ENCODE assay signal across 28 cellular contexts in the genomic region with DNA sequence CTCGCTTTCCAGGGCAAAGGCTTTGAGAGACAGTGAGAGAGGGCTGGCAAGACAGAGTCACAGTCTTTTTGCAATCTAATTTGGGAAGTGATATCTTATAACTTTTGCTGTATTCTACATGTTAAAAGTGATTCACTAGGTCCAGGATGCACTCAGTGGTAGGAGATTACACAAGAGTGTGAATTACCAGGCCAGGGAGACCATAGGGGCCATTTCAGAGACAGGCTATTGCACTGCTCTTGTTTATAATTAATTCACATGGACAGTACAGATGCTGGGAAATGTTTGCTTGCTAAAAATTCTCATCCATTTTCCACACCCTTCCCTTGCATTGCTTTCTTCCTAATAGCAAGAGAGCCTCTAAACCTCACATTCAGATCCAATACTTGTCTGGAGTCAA.
"Had no signal": no experiment of that assay in that cellular context is flagged by ENCODE, and none has a peak within 500 bp of the region (broad histone marks: within the 10 kb centered on the region; RNA-seq: fewer than 3 reads in every experiment).

No MANE protein-coding gene starts in this region.

- DNase-seq: dorsolateral prefrontal cortex; effector CD4-positive, alpha-beta T cell; foreskin keratinocyte; heart left ventricle; islet precursor cell; kidney glomerular epithelial cell; left colon; left ventricle myocardium superior; lower lobe of right lung; mucosa of descending colon; naive B cell; pancreas; right lobe of liver; small intestine; stimulated activated CD4-positive, alpha-beta T cell treated with anti-CD3 and anti-CD28 coated beads, Interleukin-15, amount 100 ng/mL, for 24 hours; stimulated activated CD4-positive, alpha-beta T cell treated with anti-CD3 and anti-CD28 coated beads, Interleukin-2, amount 100 ng/mL, for 48 hours; stimulated activated naive B cell treated with anti-CD40 and anti-IgM and Interleukin-4, amounts not matched to agents 10 μg/mL and 1 μg/mL and 100 μg/mL, for 72 hours; upper lobe of left lung had no signal

- H3K9me3 Mint-ChIP-seq: natural killer cell treated with Interleukin-12 subunit alpha and Interleukin-12 subunit beta and Interleukin-15 and Interleukin-18, amount 100 ng/mL, for 72 hours had no signal

- H3K79me2 ChIP-seq: hepatocyte had no signal

- H3K4me2 ChIP-seq: hepatocyte had no signal

- H3K4me3 ChIP-seq: dorsolateral prefrontal cortex, gastroesophageal sphincter, heart left ventricle, hepatocyte, lower lobe of right lung, mucosa of descending colon, pancreas, right lobe of liver, thoracic aorta, tibial nerve, upper lobe of left lung had no signal

- H3K27ac Mint-ChIP-seq: memory B cell; mesothelial cell of epicardium; natural killer cell treated with Interleukin-12 subunit alpha and Interleukin-12 subunit beta and Interleukin-15 and Interleukin-18, amount 100 ng/mL, for 72 hours; stimulated activated naive B cell treated with anti-CD40 and anti-IgM and Interleukin-4, amounts not matched to agents 10 μg/mL and 1 μg/mL and 100 μg/mL, for 72 hours; stimulated activated naive CD8-positive, alpha-beta T cell treated with anti-CD3 and anti-CD28 coated beads, Interleukin-15, Interleukin-2, amounts not matched to agents 100 ng/mL and 50 ng/mL, for 24 hours had no signal

- H3K27me3 Mint-ChIP-seq: stimulated activated naive B cell treated with anti-CD40 and anti-IgM and Interleukin-4, amounts not matched to agents 10 μg/mL and 1 μg/mL and 100 μg/mL, for 72 hours; stimulated activated naive CD8-positive, alpha-beta T cell treated with anti-CD3 and anti-CD28 coated beads, Interleukin-15, Interleukin-2, amounts not matched to agents 100 ng/mL and 50 ng/mL, for 24 hours had no signal

- H2AFZ ChIP-seq: hepatocyte had no signal

- H3K27me3 ChIP-seq: dorsolateral prefrontal cortex, gastroesophageal sphincter, heart left ventricle, hepatocyte, neutrophil, pancreas, right lobe of liver, tibial nerve, upper lobe of left lung had no signal

- H3K27ac ChIP-seq: dorsolateral prefrontal cortex, foreskin keratinocyte, gastroesophageal sphincter, heart left ventricle, hepatocyte, lower lobe of right lung, neutrophil, pancreas, right lobe of liver, thoracic aorta, tibial nerve, upper lobe of left lung had no signal

- H3K4me1 ChIP-seq: foreskin keratinocyte, heart left ventricle, lower lobe of right lung, pancreas, right lobe of liver had no signal

- H3K36me3 ChIP-seq: gastroesophageal sphincter, heart left ventricle, lower lobe of right lung, neutrophil, pancreas, right lobe of liver, thoracic aorta, tibial nerve, upper lobe of left lung had no signal

- ATAC-seq: foreskin keratinocyte; gastroesophageal sphincter; heart left ventricle; left colon; left ventricle myocardium superior; mucosa of descending colon; natural killer cell treated with Interleukin-12 subunit alpha and Interleukin-12 subunit beta and Interleukin-15 and Interleukin-18, amount 100 ng/mL, for 72 hours; pancreas; right lobe of liver; stimulated activated naive B cell treated with anti-CD40 and anti-IgM and Interleukin-4, amounts not matched to agents 10 μg/mL and 1 μg/mL and 100 μg/mL, for 72 hours had no signal

- H3K9me3 ChIP-seq: gastroesophageal sphincter, lower lobe of right lung, mucosa of descending colon, neutrophil, pancreas, right lobe of liver, thoracic aorta had no signal

- H3K4me3 Mint-ChIP-seq: memory B cell; mesothelial cell of epicardium; naive B cell; natural killer cell treated with Interleukin-12 subunit alpha and Interleukin-12 subunit beta and Interleukin-15 and Interleukin-18, amount 100 ng/mL, for 72 hours; neural crest cell; stimulated activated naive B cell treated with anti-CD40 and anti-IgM and Interleukin-4, amounts not matched to agents 10 μg/mL and 1 μg/mL and 100 μg/mL, for 72 hours; stimulated activated naive CD8-positive, alpha-beta T cell treated with anti-CD3 and anti-CD28 coated beads, Interleukin-15, Interleukin-2, amounts not matched to agents 100 ng/mL and 50 ng/mL, for 24 hours had no signal

- H3K4me1 Mint-ChIP-seq: memory B cell; naive B cell; neural crest cell; stimulated activated naive B cell treated with anti-CD40 and anti-IgM and Interleukin-4, amounts not matched to agents 10 μg/mL and 1 μg/mL and 100 μg/mL, for 72 hours had no signal
